Comparison of ENCODE assay signal across 19 cellular contexts in the genomic region with DNA sequence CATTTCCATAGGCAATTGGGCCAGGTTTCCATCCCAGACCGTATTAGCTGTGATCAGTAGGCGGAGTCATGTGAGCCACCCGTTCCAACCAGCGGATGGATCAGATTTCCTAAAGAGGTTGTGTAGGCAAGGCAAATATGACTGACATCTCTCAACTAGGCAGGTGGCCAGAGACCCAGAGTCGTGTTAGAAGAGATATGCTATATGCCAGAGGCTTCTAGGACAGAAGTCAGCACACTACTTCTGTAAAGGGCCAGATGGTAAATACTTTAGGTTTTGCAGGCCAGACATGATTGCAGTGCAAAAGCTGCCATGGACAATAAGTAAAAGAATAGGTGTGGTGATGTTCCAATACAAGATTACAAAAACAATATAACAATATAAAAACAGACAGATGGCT.
DNase-seq lines count a peak whose midpoint lies in the region; ATAC-seq and TF ChIP-seq lines count a peak whose summit lies in the region.
"Had no signal": no experiment of that assay in that cellular context is flagged by ENCODE, and none has a peak within 500 bp of the region (broad histone marks: within the 10 kb centered on the region; RNA-seq: fewer than 3 reads in every experiment).

No MANE protein-coding gene starts in this region.

- no peaks in the 10 kb centered on the region for H3K9me3 ChIP-seq in mucosa of descending colon
- H3K9me3 ChIP-seq in A673 (ENCODE audit: low read depth, low read length, poor library complexity, severe bottlenecking) = no peaks in the 10 kb centered on the region
- H3K9me3 ChIP-seq: adrenal gland, gastrocnemius medialis had no signal

- H3K27me3 Mint-ChIP-seq in GM23338 (ENCODE audit: insufficient read depth, low read depth, poor library complexity) = peaks cover 1% of the 10 kb centered on the region
- H3K27me3 Mint-ChIP-seq: activated CD4-positive, alpha-beta T cell treated with anti-CD3 and anti-CD28 coated beads for 36 hours; activated CD8-positive, alpha-beta memory T cell treated with anti-CD3 and anti-CD28 coated beads, Interleukin-2, amount 10 ng/mL, durations not matched to agents 7 days and 5 days; progenitor cell of endocrine pancreas had no signal

- TF ChIP-seq CTCF in GM23338 (conservative IDR thresholded peaks at IDR 0.05; ENCODE audit: low read depth in 2 of 2) (no peak), mucosa of descending colon (IDR thresholded peaks at IDR 0.05) (no peak), A673 (conservative IDR thresholded peaks at IDR 0.05; ENCODE audit: low read depth, low read length) (no peak)

- POLR2A ChIA-PET in A673 (lab: Charles Lee; ENCODE audit: low non-redundant PET) = no interaction called here

- H3K4me3 Mint-ChIP-seq in GM23338 = no peak overlapping the region
- H3K4me3 Mint-ChIP-seq: activated CD4-positive, alpha-beta T cell treated with anti-CD3 and anti-CD28 coated beads for 36 hours; activated CD8-positive, alpha-beta memory T cell treated with anti-CD3 and anti-CD28 coated beads, Interleukin-2, amount 10 ng/mL, durations not matched to agents 7 days and 5 days; nephron progenitor cell had no signal

- H3K36me3 ChIP-seq in GM23338 (ENCODE audit: insufficient read depth) (no peaks in the 10 kb centered on the region), mucosa of descending colon (ENCODE audit: low read depth) (no peaks in the 10 kb centered on the region), A673 (ENCODE audit: insufficient read depth, low read length, poor library complexity, severe bottlenecking) (no peaks in the 10 kb centered on the region)
- H3K36me3 ChIP-seq: adrenal gland, gastrocnemius medialis had no signal

- H3K4me3 ChIP-seq in GM23338 = no peak overlapping the region
- no peak overlapping the region for H3K4me3 ChIP-seq in mucosa of descending colon
- H3K4me3 ChIP-seq in A673 (ENCODE audit: low read depth, low read length, poor library complexity, severe bottlenecking) = no peak overlapping the region
- H3K4me3 ChIP-seq: adrenal gland, dorsolateral prefrontal cortex, gastrocnemius medialis had no signal

- DNase-seq in GM23338 (ENCODE audit: low spot score) (no peak), NCI-H1694 (lab: John Stamatoyannopoulos, UW) (peak; percentile 9), NCI-H446 treated with DMSO at 0.1 percent for 48 hours (lab: John Stamatoyannopoulos, UW) (peak; percentile 71), mucosa of descending colon (peak in 2 of 3 donors; percentile 37 to 62), GF-D8 (lab: John Stamatoyannopoulos, UW) (no peak), A673 (ENCODE audit: low spot score) (no peak)
- DNase-seq: activated CD4-positive, alpha-beta T cell treated with anti-CD3 and anti-CD28 coated beads for 36 hours; activated CD8-positive, alpha-beta memory T cell treated with anti-CD3 and anti-CD28 coated beads, Interleukin-2, amount 10 ng/mL, durations not matched to agents 7 days and 5 days; activated gamma-delta T cell; dorsolateral prefrontal cortex; erythroblast; gastrocnemius medialis; mesendoderm; nephron progenitor cell; RPMI8226; T1000 had no signal

- no TSS peak for BruUV-seq in A673 (replicated peaks; lab: Mats Ljungman, UMichigan)

- H3K9me3 Mint-ChIP-seq in GM23338 = no peaks in the 10 kb centered on the region; the same call in 2 of the 3 replicates
- H3K9me3 Mint-ChIP-seq: nephron progenitor cell had no signal

- no peaks in the 10 kb centered on the region for H3K4me1 ChIP-seq in GM23338 (ENCODE audit: insufficient read depth)
- no peaks in the 10 kb centered on the region for H3K4me1 ChIP-seq in mucosa of descending colon (ENCODE audit: low read depth)
- H3K4me1 ChIP-seq in A673 (ENCODE audit: insufficient read depth, low read length, poor library complexity, severe bottlenecking) = no peaks in the 10 kb centered on the region
- H3K4me1 ChIP-seq: adrenal gland, gastrocnemius medialis had no signal

- H3K27ac Mint-ChIP-seq in GM23338 = no peak overlapping the region
- H3K27ac Mint-ChIP-seq: activated CD4-positive, alpha-beta T cell treated with anti-CD3 and anti-CD28 coated beads for 36 hours; activated CD8-positive, alpha-beta memory T cell treated with anti-CD3 and anti-CD28 coated beads, Interleukin-2, amount 10 ng/mL, durations not matched to agents 7 days and 5 days; nephron progenitor cell; progenitor cell of endocrine pancreas had no signal

- intact Hi-C loops in mucosa of descending colon (cut with DNase I, micrococcal nuclease) = no loop called here
- intact Hi-C loops in A673 (cut with micrococcal nuclease; ENCODE audit: unreplicated experiment) = no loop called here

- H2AFZ ChIP-seq in GM23338 = peak overlapping the region; percentile 56; the same call in 1 of the 2 replicates

- no peaks in the 10 kb centered on the region for H3K4me1 Mint-ChIP-seq in GM23338
- H3K4me1 Mint-ChIP-seq: activated CD4-positive, alpha-beta T cell treated with anti-CD3 and anti-CD28 coated beads for 36 hours; activated CD8-positive, alpha-beta memory T cell treated with anti-CD3 and anti-CD28 coated beads, Interleukin-2, amount 10 ng/mL, durations not matched to agents 7 days and 5 days; nephron progenitor cell had no signal

- CTCF ChIA-PET in A673 (lab: Charles Lee) = no interaction called here

- H3K79me2 ChIP-seq in GM23338 (replicated peaks; ENCODE audit: insufficient read depth) = no peaks in the 10 kb centered on the region

- no peaks in the 10 kb centered on the region for H3K36me3 Mint-ChIP-seq in GM23338 (ENCODE audit: low read depth)
- H3K36me3 Mint-ChIP-seq: activated CD8-positive, alpha-beta memory T cell treated with anti-CD3 and anti-CD28 coated beads, Interleukin-2, amount 10 ng/mL, durations not matched to agents 7 days and 5 days had no signal

- no peaks in the 10 kb centered on the region for H4K20me1 ChIP-seq in GM23338 (replicated peaks; ENCODE audit: insufficient read depth)

- ATAC-seq in GM23338 = no peak
- ATAC-seq in mucosa of descending colon = peak; percentile 81
- ATAC-seq in GM18498 (IDR thresholded peaks at IDR 0.05; ENCODE audit: unreplicated experiment) = no peak
- ATAC-seq: activated CD4-positive, alpha-beta T cell treated with anti-CD3 and anti-CD28 coated beads for 36 hours; activated CD8-positive, alpha-beta memory T cell treated with anti-CD3 and anti-CD28 coated beads, Interleukin-2, amount 10 ng/mL, durations not matched to agents 7 days and 5 days; gastrocnemius medialis had no signal

- no peaks in the 10 kb centered on the region for H3K27me3 ChIP-seq in GM23338 (ENCODE audit: insufficient read depth)
- no peaks in the 10 kb centered on the region for H3K27me3 ChIP-seq in A673 (replicated peaks; ENCODE audit: insufficient read depth, low read depth, low read length, poor library complexity)
- H3K27me3 ChIP-seq: gastrocnemius medialis had no signal

- no peak overlapping the region for H3K4me2 ChIP-seq in GM23338

- H3K27ac ChIP-seq in GM23338 (ENCODE audit: low read depth) (no peak overlapping the region), A673 (ENCODE audit: low read depth, low read length, poor library complexity, severe bottlenecking) (no peak overlapping the region)
- H3K27ac ChIP-seq: adrenal gland, dorsolateral prefrontal cortex, gastrocnemius medialis had no signal

- H3K9me2 ChIP-seq in GM23338 (ENCODE audit: insufficient read depth) = no peaks in the 10 kb centered on the region

- H3F3A ChIP-seq in GM23338 (replicated peaks; ENCODE audit: low read depth) = no peaks in the 10 kb centered on the region

TF ChIP-seq in GM23338, 12 proteins besides CTCF, POLR2A, EP300 and RAD21 (continues in another document):
- no peak for TF ChIP-seq STAT1 (IDR thresholded peaks at IDR 0.05; ENCODE audit: unreplicated experiment)

Comparison
In these comparisons a context has a peak if more than half of its experiments do, and no peak if none do; other contexts are left out.
1. DNase-seq: peak in NCI-H1694 (single experiment), NCI-H446 treated with DMSO at 0.1 percent for 48 hours (single experiment) and mucosa of descending colon (2 of 3); none in GM23338 (single experiment), GF-D8 (single experiment) and A673 (single experiment).